9 cellular contexts compared by ENCODE assay signal in genomic region chr6:116779569-116780164, GRCh38. TPM values are rescaled to one million over a fixed set of nuclear protein-coding genes. Genes with fewer than 3 reads are reported as not detected.
DNase-seq lines count a peak whose midpoint lies in the region; ATAC-seq and TF ChIP-seq lines count a peak whose summit lies in the region.
"Had no signal": no experiment of that assay in that cellular context is flagged by ENCODE, and none has a peak within 500 bp of the region (broad histone marks: within the 10 kb centered on the region; RNA-seq: fewer than 3 reads in every experiment).

No MANE protein-coding gene starts in this region.

- CTCF ChIA-PET in Caco-2 (lab: Charles Lee): interaction anchor here (0.6 kb wide), 1 partner anchor 67 kb away, joined by 3 read pairs; no protein-coding TSS in a partner anchor

- no peaks in the 10 kb centered on the region for H3K27me3 ChIP-seq in Caco-2 (replicated peaks; ENCODE audit: control insufficient read depth, insufficient read depth, low read length)
- no peaks in the 10 kb centered on the region for H3K27me3 ChIP-seq in adipocyte (replicated peaks; ENCODE audit: control insufficient read depth, insufficient read depth, low read length)
- H3K27me3 ChIP-seq in liver (ENCODE audit: control insufficient read depth in 4 of 4, insufficient read depth in 4 of 4, low read length in 3 of 4): peaks cover 0 to 2% (median 0%) of the 10 kb centered on the region in 4 donors
- no peaks in the 10 kb centered on the region for H3K27me3 ChIP-seq in colonic mucosa

- H3K9me3 ChIP-seq in Caco-2 (no peaks in the 10 kb centered on the region), adipocyte (ENCODE audit: control insufficient read depth, low read length) (no peaks in the 10 kb centered on the region), liver (ENCODE audit: control insufficient read depth in 4 of 4, low read length in 3 of 4) (no peaks in the 10 kb centered on the region), colonic mucosa (no peaks in the 10 kb centered on the region)

- TF ChIP-seq CTCF in Caco-2 (IDR thresholded peaks at IDR 0.05; ENCODE audit: insufficient read depth in 1 of 2, low read depth in 1 of 2, low read length in 1 of 2, severe bottlenecking in 1 of 2, unreplicated experiment in 1 of 2) (peak; percentile 23 to 65), liver (IDR thresholded peaks at IDR 0.05; ENCODE audit: low read depth, low read length, missing input control) (peak; percentile 23), colonic mucosa (IDR thresholded peaks at IDR 0.05) (no peak)

- H3K4me1 ChIP-seq in Caco-2 (no peaks in the 10 kb centered on the region), adipocyte (ENCODE audit: control insufficient read depth, insufficient read depth, low read length) (peaks cover 8% of the 10 kb centered on the region), liver (ENCODE audit: control insufficient read depth in 4 of 4, insufficient read depth in 4 of 4, low read length in 3 of 4) (peaks cover 0 to 2% (median 1%) of the 10 kb centered on the region in 4 donors), colonic mucosa (no peaks in the 10 kb centered on the region)

- peak; percentile 64 to 71 for TF ChIP-seq RAD21 in liver (IDR thresholded peaks at IDR 0.05)

- peak in 1 of 2 experiments; percentile 48 for DNase-seq in Caco-2
- peak; percentile 28 for DNase-seq in NCI-H1436 (lab: John Stamatoyannopoulos, UW)
- DNase-seq in adipocyte (ENCODE audit: low read depth): peak; percentile 78
- DNase-seq in colonic mucosa: no peak
- no peak for DNase-seq in stimulated activated CD8-positive, alpha-beta memory T cell treated with anti-CD3 and anti-CD28 coated beads, Interleukin-4, amount 100 ng/mL, for 48 hours
- DNase-seq in stimulated activated naive CD4-positive, alpha-beta T cell treated with Interleukin-2 at 50 U/mL for 16 hours (lab: John Stamatoyannopoulos, UW): no peak

- POLR2A ChIA-PET in Caco-2 (lab: Charles Lee): no interaction called here

- H3K4me3 ChIP-seq in Caco-2 (ENCODE audit: low read depth, low read length): no peak overlapping the region
- H3K4me3 ChIP-seq in adipocyte (ENCODE audit: low read length): peak overlapping the region; percentile 32
- no peak overlapping the region for H3K4me3 ChIP-seq in liver (ENCODE audit: low read depth in 1 of 3, low read length in 3 of 3)
- H3K4me3 ChIP-seq in colonic mucosa: no peak overlapping the region
- H3K4me3 ChIP-seq: lung had no signal

- intact Hi-C loops in Caco-2 (cut with micrococcal nuclease; ENCODE audit: unreplicated experiment): loop anchor here (1.0 kb wide), 2 partner anchors 68 to 190 kb away; no protein-coding TSS in a partner anchor
- intact Hi-C loops in colonic mucosa (cut with DNase I): loop anchor here (5.0 to 10.0 kb wide), 2 partner anchors 68 to 185 kb away; no protein-coding TSS in a partner anchor

- H3K9ac ChIP-seq in adipocyte (ENCODE audit: low read length) (peak overlapping the region; percentile 22), liver (ENCODE audit: low read depth in 1 of 2, low read length in 2 of 2) (no peak overlapping the region), colonic mucosa (ENCODE audit: low read depth in 2 of 2, low read length in 2 of 2) (no peak overlapping the region)

- 23% methylated on average over 13 of the region's 13 CpGs for WGBS in liver

- no peaks in the 10 kb centered on the region for H3K36me3 ChIP-seq in Caco-2 (ENCODE audit: control insufficient read depth, insufficient read depth, low read length)
- H3K36me3 ChIP-seq in adipocyte (ENCODE audit: control insufficient read depth, insufficient read depth, low read length, severe bottlenecking): no peaks in the 10 kb centered on the region
- H3K36me3 ChIP-seq in liver (ENCODE audit: control insufficient read depth in 4 of 4, insufficient read depth in 3 of 4, low read depth in 1 of 4, low read length in 3 of 4): no peaks in the 10 kb centered on the region
- H3K36me3 ChIP-seq in colonic mucosa: no peaks in the 10 kb centered on the region

- peak; percentile 47 for ATAC-seq in GM21367 (IDR thresholded peaks at IDR 0.05; ENCODE audit: unreplicated experiment)

- H3K27ac ChIP-seq in liver (ENCODE audit: low read depth in 1 of 2, low read length in 2 of 2): no peak overlapping the region
- no peak overlapping the region for H3K27ac ChIP-seq in colonic mucosa

- BruUV-seq in Caco-2 (replicated peaks; lab: Mats Ljungman, UMichigan): no TSS peak

- H3K27ac Mint-ChIP-seq in Caco-2 (ENCODE audit: unreplicated experiment): no peak overlapping the region

- H3K9me3 Mint-ChIP-seq in Caco-2 (ENCODE audit: unreplicated experiment): no peaks in the 10 kb centered on the region

- no peaks in the 10 kb centered on the region for H3K36me3 Mint-ChIP-seq in Caco-2 (ENCODE audit: insufficient read depth, unreplicated experiment)

- H3K27me3 Mint-ChIP-seq in Caco-2 (ENCODE audit: insufficient read depth, unreplicated experiment): no peaks in the 10 kb centered on the region

- H3K4me3 Mint-ChIP-seq in Caco-2 (ENCODE audit: unreplicated experiment): no peak overlapping the region

- H3K4me1 Mint-ChIP-seq in Caco-2 (ENCODE audit: low read depth, unreplicated experiment): peaks cover 12% of the 10 kb centered on the region

TF ChIP-seq in liver, 16 proteins besides CTCF, POLR2A, EP300 and RAD21:
- TF ChIP-seq SP1 (IDR thresholded peaks at IDR 0.05) (no peak), FOXA1 (IDR thresholded peaks at IDR 0.05) (no peak), MAX (IDR thresholded peaks at IDR 0.05) (no peak), RXRA (IDR thresholded peaks at IDR 0.05) (no peak), GABPA (IDR thresholded peaks at IDR 0.05 in 1 of 2, conservative IDR thresholded peaks at IDR 0.05 in 1 of 2) (no peak), TAF1 (conservative IDR thresholded peaks at IDR 0.05) (no peak), YY1 (IDR thresholded peaks at IDR 0.05) (no peak), NR2F2 (IDR thresholded peaks at IDR 0.05) (no peak), ZBTB33 (IDR thresholded peaks at IDR 0.05) (no peak), JUND (IDR thresholded peaks at IDR 0.05) (no peak), HNF4G (IDR thresholded peaks at IDR 0.05) (no peak), HNF4A (conservative IDR thresholded peaks at IDR 0.05) (no peak), ATF3 (IDR thresholded peaks at IDR 0.05) (no peak), EGR1 (IDR thresholded peaks at IDR 0.05; ENCODE audit: low read depth in 2 of 2) (no peak), FOXA2 (IDR thresholded peaks at IDR 0.05) (no peak), REST (IDR thresholded peaks at IDR 0.05) (no peak)

RNA-seq across cellular contexts. Expression of gene FAM162B, which starts 14.1 kb away (rescaled TPM):
- not detected in 2 replicates for total RNA-seq in Caco-2 (2022)
- 1 to 10 TPM in 1 of 2 donors, under 1 TPM in 1; 0.56 to 1.0 TPM for total RNA-seq in liver
- polyA plus RNA-seq in liver: under 1 TPM; 0.56 to 0.62 TPM
- total RNA-seq in colonic mucosa: under 1 TPM; 0.57 to 0.64 TPM

RNA-seq across cellular contexts. Expression of gene GPRC6A, which starts 49.2 kb away (rescaled TPM):
- total RNA-seq in Caco-2 (2022): 0.41 and 0.81 TPM in 2 replicates
- not detected for total RNA-seq in liver
- not detected for polyA plus RNA-seq in liver
- under 1 TPM; 0.11 to 0.17 TPM for total RNA-seq in colonic mucosa
- total RNA-seq: lung had no signal
- polyA plus RNA-seq: lung had no signal

Comparison
In these comparisons a context has a peak if more than half of its experiments do, and no peak if none do; other contexts are left out.
1. DNase-seq: peak in NCI-H1436 (single experiment) and adipocyte (single experiment); none in colonic mucosa (single experiment), stimulated activated CD8-positive, alpha-beta memory T cell treated with anti-CD3 and anti-CD28 coated beads, Interleukin-4, amount 100 ng/mL, for 48 hours (single experiment) and stimulated activated naive CD4-positive, alpha-beta T cell treated with Interleukin-2 at 50 U/mL for 16 hours (single experiment).